22 cellular contexts compared by ENCODE assay signal in the genomic region with DNA sequence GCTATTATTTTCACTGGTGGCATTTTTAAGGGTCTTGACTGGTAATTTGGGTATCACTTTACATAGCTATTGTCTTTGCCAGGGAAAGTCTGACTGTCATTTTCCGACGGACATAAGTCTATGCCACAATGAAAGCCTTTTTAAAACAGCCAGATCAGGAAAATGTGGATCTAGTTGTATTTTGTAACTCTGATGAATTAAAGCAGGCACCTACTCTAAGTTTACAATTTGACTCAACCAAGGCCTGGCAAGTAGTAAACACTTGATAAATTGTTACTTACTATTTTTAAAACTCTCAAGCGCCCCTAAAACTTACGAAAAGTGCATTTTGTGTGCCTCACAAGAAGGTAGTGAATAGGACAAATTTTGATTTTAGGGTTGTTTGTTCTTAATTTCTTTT.
DNase-seq lines count a peak whose midpoint lies in the region; ATAC-seq and TF ChIP-seq lines count a peak whose summit lies in the region.
"Had no signal": no experiment of that assay in that cellular context is flagged by ENCODE, and none has a peak within 500 bp of the region (broad histone marks: within the 10 kb centered on the region; RNA-seq: fewer than 3 reads in every experiment).

No MANE protein-coding gene starts in this region.

- peak overlapping the region; percentile 63 for H3K27ac Mint-ChIP-seq in activated naive CD4-positive, alpha-beta T cell treated with anti-CD3 and anti-CD28 coated beads, Interleukin-2, amount 10 ng/mL, durations not matched to agents 7 days and 5 days
- H3K27ac Mint-ChIP-seq: activated naive CD4-positive, alpha-beta T cell treated with anti-CD3 and anti-CD28 coated beads for 36 hours; CD8-positive, alpha-beta memory T cell; T-helper 17 cell had no signal

- H3K4me3 ChIP-seq in upper lobe of right lung (no peak overlapping the region), smooth muscle cell (no peak overlapping the region)
- H3K4me3 ChIP-seq: lower lobe of right lung, SJCRH30 had no signal

- peaks cover 4% of the 10 kb centered on the region for H4K20me1 ChIP-seq in smooth muscle cell (ENCODE audit: low read depth)

- ATAC-seq in upper lobe of right lung, result no peak
- ATAC-seq in left lobe of liver, result no peak
- ATAC-seq: activated T-cell treated with anti-CD3 and anti-CD28 coated beads, Interleukin-2, amount 50 U/mL, for 4 hours; T-helper 17 cell had no signal

- H3K4me2 ChIP-seq in smooth muscle cell, result no peak overlapping the region

- no peak overlapping the region for H3K4me3 Mint-ChIP-seq in activated naive CD4-positive, alpha-beta T cell treated with anti-CD3 and anti-CD28 coated beads, Interleukin-2, amount 10 ng/mL, durations not matched to agents 7 days and 5 days
- H3K4me3 Mint-ChIP-seq: neural crest cell had no signal

- H3F3A ChIP-seq in smooth muscle cell (ENCODE audit: low read depth), result peaks cover 3% of the 10 kb centered on the region

- WGBS in smooth muscle cell (ENCODE audit: low lambda C conversion rate), result 92% methylated on average over 4 of the region's 4 CpGs

- CTCF ChIA-PET in activated naive CD4-positive, alpha-beta T cell treated with anti-CD3 and anti-CD28 coated beads, Interleukin-2, amount 10 ng/mL, durations not matched to agents 7 days and 5 days (lab: Charles Lee), result interaction anchor here (1.7 kb wide), 1 partner anchor 10 kb away, joined by 8 read pairs; no protein-coding TSS in a partner anchor

- H3K9me3 ChIP-seq in KOPT-K1 (ENCODE audit: insufficient read depth, low read length, poor library complexity, severe bottlenecking) (no peaks in the 10 kb centered on the region), upper lobe of right lung (no peaks in the 10 kb centered on the region), smooth muscle cell (replicated peaks; ENCODE audit: low read depth) (no peaks in the 10 kb centered on the region)
- H3K9me3 ChIP-seq: lower lobe of right lung, SJCRH30 had no signal

- H3K79me2 ChIP-seq in smooth muscle cell (ENCODE audit: low read depth), result no peaks in the 10 kb centered on the region

- peaks cover 14% of the 10 kb centered on the region for H3K4me1 ChIP-seq in upper lobe of right lung
- H3K4me1 ChIP-seq in smooth muscle cell (ENCODE audit: low read depth), result peaks cover 25% of the 10 kb centered on the region
- H3K4me1 ChIP-seq: SJCRH30 had no signal

- H3K9ac ChIP-seq in smooth muscle cell (ENCODE audit: low read depth), result no peak overlapping the region

- H3K27ac ChIP-seq in KOPT-K1 (ENCODE audit: low read depth, low read length, poor library complexity, severe bottlenecking), result peak overlapping the region; percentile 89
- H3K27ac ChIP-seq in upper lobe of right lung, result peak overlapping the region; percentile 24
- no peak overlapping the region for H3K27ac ChIP-seq in smooth muscle cell (ENCODE audit: low read depth)
- H3K27ac ChIP-seq: lower lobe of right lung, SJCRH30, WERI-Rb-1 had no signal

- H3K27me3 Mint-ChIP-seq in activated naive CD4-positive, alpha-beta T cell treated with anti-CD3 and anti-CD28 coated beads, Interleukin-2, amount 10 ng/mL, durations not matched to agents 7 days and 5 days, result no peaks in the 10 kb centered on the region
- H3K27me3 Mint-ChIP-seq: CD8-positive, alpha-beta memory T cell; T-helper 17 cell had no signal

- H3K27me3 ChIP-seq in upper lobe of right lung (no peaks in the 10 kb centered on the region), smooth muscle cell (ENCODE audit: low read depth) (no peaks in the 10 kb centered on the region)
- H3K27me3 ChIP-seq: SJCRH30 had no signal

- no peak for DNase-seq in activated naive CD4-positive, alpha-beta T cell treated with anti-CD3 and anti-CD28 coated beads, Interleukin-2, amount 10 ng/mL, durations not matched to agents 7 days and 5 days
- DNase-seq in activated naive CD4-positive, alpha-beta T cell treated with anti-CD3 and anti-CD28 coated beads, Interleukin-2, amount 50 U/mL, for 16 hours, result no peak
- DNase-seq in cerebellar cortex (ENCODE audit: low spot score), result peak; percentile 3
- DNase-seq in upper lobe of right lung, result no peak
- DNase-seq in smooth muscle cell (lab: John Stamatoyannopoulos, UW; ENCODE audit: unreplicated experiment), result no peak
- no peak for DNase-seq in left lobe of liver (ENCODE audit: low spot score)
- DNase-seq: activated CD4-positive, alpha-beta T cell treated with anti-CD3 and anti-CD28 coated beads, Interleukin-2, amount 50 U/mL, for 48 hours; activated naive CD4-positive, alpha-beta T cell treated with anti-CD3 and anti-CD28 coated beads for 36 hours; activated T-cell treated with anti-CD3 and anti-CD28 coated beads, Interleukin-2, amount 50 U/mL, for 4 hours; CD8-positive, alpha-beta memory T cell; effector CD4-positive, alpha-beta T cell; foreskin melanocyte; hypothalamus; lower lobe of right lung; NCI-H1417; posterior cingulate gyrus; SJCRH30; substantia nigra; T-helper 17 cell; WERI-Rb-1 had no signal

- H3K36me3 ChIP-seq in KOPT-K1 (ENCODE audit: insufficient read depth, low read length) (no peaks in the 10 kb centered on the region), upper lobe of right lung (peaks cover 30% of the 10 kb centered on the region), smooth muscle cell (ENCODE audit: low read depth) (peaks cover 10% of the 10 kb centered on the region)
- H3K36me3 ChIP-seq: SJCRH30 had no signal

- no peaks in the 10 kb centered on the region for H3K9me3 Mint-ChIP-seq in activated naive CD4-positive, alpha-beta T cell treated with anti-CD3 and anti-CD28 coated beads, Interleukin-2, amount 10 ng/mL, durations not matched to agents 7 days and 5 days
- H3K9me3 Mint-ChIP-seq: activated naive CD4-positive, alpha-beta T cell treated with anti-CD3 and anti-CD28 coated beads for 36 hours; activated T-cell treated with anti-CD3 and anti-CD28 coated beads, Interleukin-2, amount 50 U/mL, for 4 hours; CD8-positive, alpha-beta memory T cell; neural crest cell had no signal

- intact Hi-C loops in upper lobe of right lung (cut with DNase I), result no loop called here

- H3K36me3 Mint-ChIP-seq in activated naive CD4-positive, alpha-beta T cell treated with anti-CD3 and anti-CD28 coated beads, Interleukin-2, amount 10 ng/mL, durations not matched to agents 7 days and 5 days, result peaks cover 18% of the 10 kb centered on the region

- TF ChIP-seq CTCF in upper lobe of right lung (IDR thresholded peaks at IDR 0.05) (no peak), smooth muscle cell (IDR thresholded peaks at IDR 0.05; ENCODE audit: borderline replicate concordance, insufficient read depth, poor library complexity, severe bottlenecking) (no peak)

- H3K4me1 Mint-ChIP-seq in activated naive CD4-positive, alpha-beta T cell treated with anti-CD3 and anti-CD28 coated beads, Interleukin-2, amount 10 ng/mL, durations not matched to agents 7 days and 5 days, result peaks cover 47% of the 10 kb centered on the region
- H3K4me1 Mint-ChIP-seq: neural crest cell had no signal

- no peak overlapping the region for H2AFZ ChIP-seq in smooth muscle cell (ENCODE audit: low read depth)
